Comparison of ENCODE assay signal across 27 cellular contexts in the genomic region with DNA sequence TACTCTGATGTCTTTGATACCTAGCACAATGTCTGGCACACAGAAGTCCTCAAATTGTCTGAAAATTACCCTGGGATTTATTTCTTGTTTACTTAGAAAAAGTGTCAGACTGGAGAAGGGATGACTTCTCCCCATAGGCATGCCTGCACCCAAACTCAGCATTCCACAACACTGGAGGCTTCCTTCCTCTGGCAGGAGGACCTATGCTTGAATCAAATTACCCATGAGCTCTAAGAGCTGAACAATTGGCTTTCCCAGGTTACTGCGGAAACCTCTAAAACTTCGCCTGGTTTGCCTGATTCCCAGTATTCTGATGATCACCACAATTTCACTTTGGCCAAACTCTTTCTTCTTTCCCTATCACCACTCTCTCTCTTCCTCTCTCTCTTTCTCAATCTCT.
DNase-seq lines count a peak whose midpoint lies in the region; ATAC-seq, FAIRE-seq and TF ChIP-seq lines count a peak whose summit lies in the region.
"Had no signal": no experiment of that assay in that cellular context is flagged by ENCODE, and none has a peak within 500 bp of the region (broad histone marks: within the 10 kb centered on the region; RNA-seq: fewer than 3 reads in every experiment).

No MANE protein-coding gene starts in this region.

- H3K4me2 ChIP-seq in H1 (ENCODE audit: insufficient read depth in 1 of 2, low read depth in 2 of 2, low read length in 2 of 2) = no peak overlapping the region
- H3K4me2 ChIP-seq: A549 had no signal

- TF ChIP-seq RAD21 in H1 (IDR thresholded peaks at IDR 0.05 in 1 of 2, conservative IDR thresholded peaks at IDR 0.05 in 1 of 2; ENCODE audit: low read depth in 2 of 2, low read length in 2 of 2) = no peak

- no peak overlapping the region for H3K4me3 Mint-ChIP-seq in stimulated activated memory B cell treated with anti-CD40 and anti-IgM and Interleukin-4, amounts not matched to agents 10 μg/mL and 1 μg/mL and 100 μg/mL, for 72 hours
- H3K4me3 Mint-ChIP-seq: activated naive CD8-positive, alpha-beta T cell; brain; CD14-positive monocyte; natural killer cell had no signal

- no peak overlapping the region for H3K9ac ChIP-seq in H1 (replicated peaks in 1 of 4; ENCODE audit: extremely low read depth in 1 of 4, low read depth in 3 of 4, low read length in 3 of 4)

- TF ChIP-seq EP300 in H1 (IDR thresholded peaks at IDR 0.05; ENCODE audit: borderline replicate concordance in 1 of 2, low read depth in 2 of 2, low read length in 2 of 2) = no peak

- intact Hi-C loops in tibial artery (cut with DNase I; ENCODE audit: low total_unique reads) = no loop called here

- H3K27me3 ChIP-seq in MG63 (no peaks in the 10 kb centered on the region), H1 (replicated peaks in 1 of 4; ENCODE audit: control insufficient read depth in 3 of 4, extremely low read depth in 1 of 4, insufficient read depth in 3 of 4, low read length in 3 of 4) (no peaks in the 10 kb centered on the region), tibial artery (no peaks in the 10 kb centered on the region)
- H3K27me3 ChIP-seq: foreskin keratinocyte, pancreas, right lobe of liver, suprapubic skin had no signal

- H4K20me1 ChIP-seq in H1 (replicated peaks in 1 of 2; ENCODE audit: control insufficient read depth in 1 of 2, insufficient read depth in 2 of 2, low read length in 2 of 2) = no peaks in the 10 kb centered on the region

- H3K79me2 ChIP-seq in H1 (ENCODE audit: control insufficient read depth in 1 of 2, insufficient read depth in 2 of 2, low read length in 2 of 2) = no peaks in the 10 kb centered on the region

- no peak overlapping the region for H3K56ac ChIP-seq in H1 (replicated peaks; ENCODE audit: insufficient read length, low read depth, low read length)

- no peaks in the 10 kb centered on the region for H3K36me3 Mint-ChIP-seq in stimulated activated memory B cell treated with anti-CD40 and anti-IgM and Interleukin-4, amounts not matched to agents 10 μg/mL and 1 μg/mL and 100 μg/mL, for 72 hours
- H3K36me3 Mint-ChIP-seq: activated naive CD8-positive, alpha-beta T cell; CD14-positive monocyte had no signal

- no peak overlapping the region for H2BK5ac ChIP-seq in H1 (ENCODE audit: low read depth, low read length)

- H3K27ac Mint-ChIP-seq in stimulated activated memory B cell treated with anti-CD40 and anti-IgM and Interleukin-4, amounts not matched to agents 10 μg/mL and 1 μg/mL and 100 μg/mL, for 72 hours = no peak overlapping the region
- H3K27ac Mint-ChIP-seq: activated naive CD8-positive, alpha-beta T cell; CD14-positive monocyte; natural killer cell had no signal

- DNase-seq in AG20443 (ENCODE audit: low spot score) = peak; percentile 10
- DNase-seq in MG63 = peak; percentile 15
- DNase-seq in H1 (ENCODE audit: low read depth in 1 of 2, low spot score in 2 of 2) = no peak
- DNase-seq in kidney tubule cell (ENCODE audit: low spot score) = peak; percentile 1
- DNase-seq in tibial artery = no peak
- DNase-seq in RKO (ENCODE audit: low spot score) = no peak
- DNase-seq in NCI-H748 (lab: John Stamatoyannopoulos, UW; ENCODE audit: unreplicated experiment) = no peak
- DNase-seq: activated CD4-positive, alpha-beta T cell treated with anti-CD3 and anti-CD28 coated beads for 4 hours; hippocampal formation; kidney glomerular epithelial cell; mammary epithelial cell; natural killer cell; NCI-H1092; NCI-H2107; NCI-H526 treated with DMSO at 0.1 percent for 48 hours; pancreas; right lobe of liver; SHP77 treated with DMSO at 0.1 percent for 48 hours had no signal

- no peak overlapping the region for H4K5ac ChIP-seq in H1 (ENCODE audit: insufficient read length, low read depth, low read length)

- H3K4me1 ChIP-seq in H1 (replicated peaks in 1 of 4; ENCODE audit: control insufficient read depth in 3 of 4, insufficient read depth in 4 of 4, low read length in 3 of 4) = no peaks in the 10 kb centered on the region
- no peaks in the 10 kb centered on the region for H3K4me1 ChIP-seq in tibial artery
- H3K4me1 ChIP-seq: A549, foreskin keratinocyte, pancreas, right lobe of liver, suprapubic skin had no signal

- no peak overlapping the region for H3K27ac ChIP-seq in H1 (ENCODE audit: low read depth, low read length)
- H3K27ac ChIP-seq in tibial artery = no peak overlapping the region
- H3K27ac ChIP-seq: A549, coronary artery, foreskin keratinocyte, pancreas, right lobe of liver, suprapubic skin had no signal

- TF ChIP-seq CTCF in H1 (IDR thresholded peaks at IDR 0.05; ENCODE audit: control extremely low read depth in 1 of 3, insufficient read depth in 1 of 3, low read depth in 1 of 3, low read length in 3 of 3) (no peak), tibial artery (IDR thresholded peaks at IDR 0.05) (no peak)

- H3K14ac ChIP-seq in H1 (ENCODE audit: insufficient read length) = no peak overlapping the region

- no peak for TF ChIP-seq POLR2A in H1 (IDR thresholded peaks at IDR 0.05; ENCODE audit: control extremely low read depth in 1 of 2, low read depth in 2 of 2, low read length in 2 of 2)

- CTCF ChIA-PET in H1 (lab: Charles Lee; ENCODE audit: partially characterized antibody) = no interaction called here

- no peak overlapping the region for H2AK5ac ChIP-seq in H1 (ENCODE audit: low read depth, low read length)

- no peak for ATAC-seq in stimulated activated memory B cell treated with anti-CD40 and anti-IgM and Interleukin-4, amounts not matched to agents 10 μg/mL and 1 μg/mL and 100 μg/mL, for 72 hours
- ATAC-seq: A549, foreskin keratinocyte, K562, natural killer cell, pancreas, right lobe of liver had no signal

- H2BK12ac ChIP-seq in H1 (ENCODE audit: low read depth, low read length) = no peak overlapping the region

- H3K4ac ChIP-seq in H1 (replicated peaks; ENCODE audit: insufficient read length, low read depth, low read length) = no peak overlapping the region

- no peak overlapping the region for H4K8ac ChIP-seq in H1 (ENCODE audit: extremely low read depth, insufficient read depth, low read length)

- H4K91ac ChIP-seq in H1 (replicated peaks; ENCODE audit: insufficient read length, low read length) = no peak overlapping the region

- POLR2A ChIA-PET in H1 (lab: Charles Lee; ENCODE audit: partially characterized antibody) = no interaction called here

- H3K23me2 ChIP-seq in H1 (ENCODE audit: low read depth, low read length) = no peaks in the 10 kb centered on the region

- no peak overlapping the region for H2BK120ac ChIP-seq in H1 (replicated peaks; ENCODE audit: low read depth, low read length)

- no peak overlapping the region for H2BK20ac ChIP-seq in H1 (ENCODE audit: low read length)

- H3K23ac ChIP-seq in H1 (ENCODE audit: insufficient read length) = no peak overlapping the region

- no peaks in the 10 kb centered on the region for H3K4me1 Mint-ChIP-seq in stimulated activated memory B cell treated with anti-CD40 and anti-IgM and Interleukin-4, amounts not matched to agents 10 μg/mL and 1 μg/mL and 100 μg/mL, for 72 hours
- H3K4me1 Mint-ChIP-seq: CD14-positive monocyte had no signal

- H3K79me1 ChIP-seq in H1 (ENCODE audit: low read depth, low read length) = no peaks in the 10 kb centered on the region

- FAIRE-seq in H1 (lab: Jason Lieb, UNC) = no peak
- FAIRE-seq: A549, K562, pancreas had no signal

- WGBS in H1 (ENCODE audit: extremely low coverage in 1 of 2, insufficient coverage in 1 of 2, insufficient read length in 1 of 2, insufficient replicate concordance in 2 of 2, low coverage in 1 of 2, low lambda C conversion rate in 2 of 2, missing lambda C conversion rate in 1 of 2), 2 experiments = 77% methylated on average over 2 of the region's 2 CpGs; no CpG with 5 or more reads in 1 of the 2 experiments

- H3K27me3 Mint-ChIP-seq in stimulated activated memory B cell treated with anti-CD40 and anti-IgM and Interleukin-4, amounts not matched to agents 10 μg/mL and 1 μg/mL and 100 μg/mL, for 72 hours = no peaks in the 10 kb centered on the region
- H3K27me3 Mint-ChIP-seq: activated naive CD8-positive, alpha-beta T cell; brain had no signal

- H3K18ac ChIP-seq in H1 (ENCODE audit: extremely low read depth, low read length) = no peak overlapping the region

- H2BK15ac ChIP-seq in H1 (ENCODE audit: low read length) = no peak overlapping the region

- no peak overlapping the region for H3K4me3 ChIP-seq in MG63
- no peak overlapping the region for H3K4me3 ChIP-seq in H1 (ENCODE audit: extremely low read depth in 1 of 4, insufficient read depth in 2 of 4, low read depth in 3 of 4, low read length in 4 of 4)
- no peak overlapping the region for H3K4me3 ChIP-seq in tibial artery
- H3K4me3 ChIP-seq: A549, coronary artery, K562, pancreas, right lobe of liver, suprapubic skin had no signal

- no peaks in the 10 kb centered on the region for H3K9me3 Mint-ChIP-seq in stimulated activated memory B cell treated with anti-CD40 and anti-IgM and Interleukin-4, amounts not matched to agents 10 μg/mL and 1 μg/mL and 100 μg/mL, for 72 hours

- H3K36me3 ChIP-seq in MG63 = no peaks in the 10 kb centered on the region
- H3K36me3 ChIP-seq in H1 (ENCODE audit: control insufficient read depth in 2 of 4, insufficient read depth in 4 of 4, low read length in 3 of 4) = no peaks in the 10 kb centered on the region
- no peaks in the 10 kb centered on the region for H3K36me3 ChIP-seq in tibial artery
- H3K36me3 ChIP-seq: pancreas, right lobe of liver, suprapubic skin had no signal

- H3K9me3 ChIP-seq in MG63 (peaks cover 13% of the 10 kb centered on the region; the same call in 1 of the 2 replicates), H1 (ENCODE audit: insufficient read depth in 2 of 2, low read depth in 1 of 2, low read length in 1 of 2) (no peaks in the 10 kb centered on the region), tibial artery (peaks cover 0 to 19% (median 4%) of the 10 kb centered on the region in 3 donors)
- H3K9me3 ChIP-seq: A549, pancreas, right lobe of liver had no signal

- H2AFZ ChIP-seq in H1 (ENCODE audit: low read length) = peak overlapping the region; percentile 87; the same call in 1 of the 2 replicates

TF ChIP-seq in H1, 55 proteins besides CTCF, POLR2A, EP300 and RAD21 (continues in another document):
- TF ChIP-seq RBBP5 (IDR thresholded peaks at IDR 0.05; ENCODE audit: borderline replicate concordance, low read depth, low read length) = no peak
- TF ChIP-seq BRCA1 (IDR thresholded peaks at IDR 0.05; ENCODE audit: low read depth, low read length) = no peak
- TF ChIP-seq KDM4A (IDR thresholded peaks at IDR 0.05; ENCODE audit: low read depth, low read length, severe bottlenecking) = no peak
- TF ChIP-seq, protein P1, sequence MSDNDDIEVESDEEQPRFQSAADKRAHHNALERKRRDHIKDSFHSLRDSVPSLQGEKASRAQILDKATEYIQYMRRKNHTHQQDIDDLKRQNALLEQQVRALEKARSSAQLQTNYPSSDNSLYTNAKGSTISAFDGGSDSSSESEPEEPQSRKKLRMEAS (IDR thresholded peaks at IDR 0.05) = no peak
- no peak for TF ChIP-seq TBP (IDR thresholded peaks at IDR 0.05; ENCODE audit: low read depth, low read length)

Comparison
In these comparisons a context has a peak if more than half of its experiments do, and no peak if none do; other contexts are left out.
1. DNase-seq: peak in AG20443 (single experiment), MG63 (single experiment) and kidney tubule cell (single experiment); none in H1 (0 of 2), tibial artery (0 of 2), RKO (single experiment) and NCI-H748 (single experiment).